18 cellular contexts compared by ENCODE assay signal in the genomic region with DNA sequence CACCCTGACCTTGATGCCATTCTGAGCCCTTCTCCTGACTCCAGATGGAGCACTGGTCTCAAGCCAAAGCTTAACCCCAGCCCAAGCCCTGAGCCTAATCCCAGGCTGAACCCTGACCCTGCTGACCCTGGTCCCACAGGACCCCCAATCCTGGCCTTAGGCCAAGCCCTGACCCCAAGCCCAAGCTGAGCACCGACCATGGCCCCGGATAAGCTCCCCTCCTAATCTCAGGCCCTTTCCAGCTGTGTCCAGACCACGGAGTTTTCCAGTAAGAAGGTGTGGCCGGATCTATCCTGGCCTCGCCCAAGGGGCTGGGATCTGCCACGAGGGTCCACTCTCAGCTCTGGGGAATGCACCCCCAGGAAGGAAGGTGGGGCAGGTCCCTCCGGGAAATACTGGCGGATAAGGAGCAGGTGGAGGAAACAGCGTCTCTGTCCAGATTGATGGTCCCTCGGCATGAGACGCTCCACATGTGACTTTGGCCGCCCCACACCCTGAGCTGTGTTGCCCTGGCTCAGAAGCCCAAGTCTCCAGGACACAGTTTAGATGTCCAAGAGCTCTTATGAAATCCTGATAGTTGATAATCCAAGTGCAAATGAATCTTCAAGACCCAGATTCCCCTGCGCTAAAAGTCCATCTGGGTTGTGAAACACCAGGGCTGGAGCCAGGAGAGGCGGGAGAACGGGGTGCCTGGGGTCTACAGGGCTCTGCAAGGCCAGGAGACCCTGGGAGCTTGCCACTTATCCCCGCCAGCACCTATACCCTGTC. TPM values are rescaled to one million over a fixed set of nuclear protein-coding genes. Genes with fewer than 3 reads are reported as not detected.
DNase-seq lines count a peak whose midpoint lies in the region; ATAC-seq and TF ChIP-seq lines count a peak whose summit lies in the region.
"Had no signal": no experiment of that assay in that cellular context is flagged by ENCODE, and none has a peak within 500 bp of the region (broad histone marks: within the 10 kb centered on the region; RNA-seq: fewer than 3 reads in every experiment).

No MANE protein-coding gene starts in this region.

- no peaks in the 10 kb centered on the region for H3K27me3 ChIP-seq in adrenal gland
- H3K27me3 ChIP-seq in prostate gland (replicated peaks; ENCODE audit: insufficient read depth): no peaks in the 10 kb centered on the region
- H3K27me3 ChIP-seq in transverse colon: no peaks in the 10 kb centered on the region
- H3K27me3 ChIP-seq: colonic mucosa, hepatocyte had no signal

- in situ Hi-C loops in transverse colon (cut with MboI; ENCODE audit: low pct_ligation_motif_present in 1 of 4, low pct_unique_long_range_greater_than_20kb in 1 of 4, low sequenced_read_pairs in 3 of 4): no loop called here

- no peaks in the 10 kb centered on the region for H3K36me3 ChIP-seq in adrenal gland (replicated peaks in 1 of 2)
- H3K36me3 ChIP-seq in prostate gland: no peaks in the 10 kb centered on the region
- no peaks in the 10 kb centered on the region for H3K36me3 ChIP-seq in transverse colon
- H3K36me3 ChIP-seq: colonic mucosa had no signal

- H3K9me3 ChIP-seq in adrenal gland (replicated peaks in 1 of 3): no peaks in the 10 kb centered on the region
- no peaks in the 10 kb centered on the region for H3K9me3 ChIP-seq in prostate gland
- no peaks in the 10 kb centered on the region for H3K9me3 ChIP-seq in transverse colon
- H3K9me3 ChIP-seq: colonic mucosa had no signal

- H3K27ac ChIP-seq in adrenal gland: peak overlapping the region in 3 of 5 donors; percentile 30 to 80 (median 34)
- peak overlapping the region; percentile 4 to 51 for H3K27ac ChIP-seq in prostate gland
- peak overlapping the region; percentile 11 to 64 (median 34) for H3K27ac ChIP-seq in transverse colon
- H3K27ac ChIP-seq: colonic mucosa, hepatocyte had no signal

- no peak for TF ChIP-seq POLR2A in adrenal gland (IDR thresholded peaks at IDR 0.05)
- no peak for TF ChIP-seq POLR2A in prostate gland (IDR thresholded peaks at IDR 0.05)
- TF ChIP-seq POLR2A in transverse colon (IDR thresholded peaks at IDR 0.05): no peak

- no peak for TF ChIP-seq CTCF in adrenal gland (IDR thresholded peaks at IDR 0.05)
- TF ChIP-seq CTCF in prostate gland (IDR thresholded peaks at IDR 0.05): no peak
- TF ChIP-seq CTCF in transverse colon (IDR thresholded peaks at IDR 0.05): no peak

- DNase-seq in adrenal gland: no peak
- DNase-seq in Right ventricle myocardium superior: peak; percentile 73
- DNase-seq in prostate gland (ENCODE audit: low spot score): no peak
- DNase-seq in transverse colon: no peak
- no peak for DNase-seq in activated CD4-positive, alpha-beta T cell treated with anti-CD3 and anti-CD28 coated beads for 48 hours
- DNase-seq in NOMO-1 (lab: John Stamatoyannopoulos, UW; ENCODE audit: unreplicated experiment in 2 of 2): no peak
- DNase-seq: colonic mucosa, Karpas-422, NCI-H82, RPMI8226, small intestine, T-helper 1 cell had no signal

- H3K4me1 ChIP-seq in adrenal gland (replicated peaks in 1 of 2) (peaks cover 0 to 7% of the 10 kb centered on the region in 2 donors), prostate gland (replicated peaks) (peaks cover 8% of the 10 kb centered on the region), transverse colon (peaks cover 11 to 27% (median 19%) of the 10 kb centered on the region in 4 donors)
- H3K4me1 ChIP-seq: colonic mucosa had no signal

- ATAC-seq in Right ventricle myocardium superior (ENCODE audit: poor library complexity): peak; percentile 65
- no peak for ATAC-seq in HG02759 (IDR thresholded peaks at IDR 0.05; ENCODE audit: unreplicated experiment)
- ATAC-seq in HG02870 (IDR thresholded peaks at IDR 0.05; ENCODE audit: unreplicated experiment): no peak
- ATAC-seq: GM23338, WTC11 had no signal

- no peak overlapping the region for H3K4me3 ChIP-seq in adrenal gland
- no peak overlapping the region for H3K4me3 ChIP-seq in prostate gland
- H3K4me3 ChIP-seq in transverse colon: no peak overlapping the region
- H3K4me3 ChIP-seq: colonic mucosa, GM23338, hepatocyte had no signal

- intact Hi-C loops in adrenal gland (cut with DNase I) (no loop called here), Right ventricle myocardium superior (cut with DNase I) (no loop called here), prostate gland (cut with DNase I) (no loop called here), transverse colon (cut with DNase I; ENCODE audit: low total_unique reads) (no loop called here)

- TF ChIP-seq EP300 in transverse colon (IDR thresholded peaks at IDR 0.05; ENCODE audit: low read depth): no peak

- 67 to 86% (median 75%) methylated on average over 10 to 16 of the region's 16 CpGs for WGBS in adrenal gland, 4 donors
- WGBS in prostate gland: 77% methylated on average over 16 of the region's 16 CpGs
- WGBS in transverse colon (ENCODE audit: low coverage in 1 of 2), 2 donors: 71% methylated on average over 14 of the region's 16 CpGs; no CpG with 5 or more reads in 1 of the 2 donors

RNA-seq across cellular contexts. Expression of a gene that starts 10.4 kb away (rescaled TPM):
- 10 to 100 TPM in 6 of 8 donors, 1 to 10 TPM in 2; 7.0 to 25.6 (median 14.6) TPM for total RNA-seq in adrenal gland
- 100 to 1,000 TPM in 1 of 3 donors, 10 to 100 TPM in 1, 1 to 10 TPM in 1; 4.6 to 107 (median 33.4) TPM for polyA plus RNA-seq in adrenal gland
- total RNA-seq in Right ventricle myocardium superior: 33.2 TPM
- total RNA-seq in prostate gland: 10 to 100 TPM; 34.7 to 93.4 TPM
- 100 to 1,000 TPM in 1 of 4 donors, 10 to 100 TPM in 2, 1 to 10 TPM in 1; 8.4 to 147 (median 25.8) TPM for total RNA-seq in transverse colon
- polyA plus RNA-seq: keratinocyte had no signal

RNA-seq across cellular contexts. Expression of a gene that starts 45.2 kb away (rescaled TPM):
- 10 to 100 TPM; 17.7 to 32.1 (median 21.4) TPM for total RNA-seq in adrenal gland
- 10 to 100 TPM in 1 of 3 donors, 1 to 10 TPM in 2; 7.2 to 18.6 (median 8.9) TPM for polyA plus RNA-seq in adrenal gland
- 8.6 TPM for total RNA-seq in Right ventricle myocardium superior
- 10 to 100 TPM; 12.8 to 41.2 TPM for total RNA-seq in prostate gland
- 10 to 100 TPM; 13.4 to 44.2 (median 27.1) TPM for total RNA-seq in transverse colon
